ENCODE assay signal across 20 cellular contexts in the genomic region with DNA sequence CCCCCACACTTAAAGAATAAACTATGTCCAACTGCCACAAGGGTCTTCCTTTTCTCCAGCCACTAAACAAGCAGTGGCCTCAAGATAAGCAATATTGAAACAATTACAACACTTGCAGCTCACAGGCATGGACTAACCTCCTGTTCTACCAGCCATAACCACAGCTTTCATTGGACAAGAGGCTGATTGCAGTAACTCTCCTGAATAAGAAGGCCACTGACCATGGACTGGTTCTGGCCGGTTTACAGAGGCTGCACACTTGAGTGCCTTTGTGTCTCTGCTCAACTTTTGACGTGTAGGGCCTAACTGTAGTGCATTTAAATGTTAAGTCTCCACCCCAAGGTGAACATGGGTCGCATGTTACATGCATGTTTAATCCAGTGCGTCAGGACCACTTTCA.
DNase-seq lines count a peak whose midpoint lies in the region; ATAC-seq, FAIRE-seq and TF ChIP-seq lines count a peak whose summit lies in the region.
"Had no signal": no experiment of that assay in that cellular context is flagged by ENCODE, and none has a peak within 500 bp of the region (broad histone marks: within the 10 kb centered on the region; RNA-seq: fewer than 3 reads in every experiment).

No MANE protein-coding gene starts in this region.

- H3K4me1 Mint-ChIP-seq in osteocyte (ENCODE audit: unreplicated experiment) (no peaks in the 10 kb centered on the region), immature natural killer cell (no peaks in the 10 kb centered on the region)
- H3K4me1 Mint-ChIP-seq: CD14-positive monocyte; CD4-positive, alpha-beta memory T cell had no signal

- H3K27me3 ChIP-seq in K562 (ENCODE audit: control insufficient read depth in 2 of 2, insufficient read depth in 2 of 2, low read length in 2 of 2) (peaks cover 17 to 43% of the 10 kb centered on the region in 2 experiments; a peak in 4 of 5 replicates), right cardiac atrium (ENCODE audit: control insufficient read depth, insufficient read depth) (no peaks in the 10 kb centered on the region)
- H3K27me3 ChIP-seq: BLaER1 had no signal

- no peak for DNase-seq in K562 (ENCODE audit: extremely low read depth in 1 of 4, low spot score in 3 of 4)
- DNase-seq in osteocyte (ENCODE audit: extremely low spot score, unreplicated experiment) = peak; percentile 17
- DNase-seq in posterior vena cava (ENCODE audit: low spot score) = no peak
- DNase-seq in right cardiac atrium = no peak
- DNase-seq in immature natural killer cell = no peak
- DNase-seq in RKO (ENCODE audit: low spot score) = no peak
- DNase-seq: 8988T; Calu3; CD4-positive, alpha-beta memory T cell; DMS79 treated with DMSO at 0.1 percent for 48 hours; GF-D8 had no signal

- H3K9me1 ChIP-seq in K562 (ENCODE audit: control insufficient read depth, insufficient read depth, low read length) = no peaks in the 10 kb centered on the region

- H3K4me3 ChIP-seq in HEK293 (ENCODE audit: low read depth, low read length) (no peak overlapping the region), K562 (no peak overlapping the region), right cardiac atrium (ENCODE audit: low read length) (no peak overlapping the region)
- H3K4me3 ChIP-seq: BLaER1, GM12878, GM23338 had no signal

- TF ChIP-seq CTCF in HEK293 (tag by site-specific recombination; IDR thresholded peaks at IDR 0.05) (no peak), K562 (IDR thresholded peaks at IDR 0.05 in 2 of 3, conservative IDR thresholded peaks at IDR 0.05 in 1 of 3; ENCODE audit: insufficient read depth in 2 of 3, low read depth in 1 of 3, low read length in 3 of 3) (no peak), osteocyte (IDR thresholded peaks at IDR 0.05) (no peak)

- no peaks in the 10 kb centered on the region for H3K79me2 ChIP-seq in K562 (ENCODE audit: control insufficient read depth, insufficient read depth, low read length)

- H3K4me1 ChIP-seq in HEK293 (ENCODE audit: control insufficient read depth, insufficient read depth, low read length) (no peaks in the 10 kb centered on the region), K562 (replicated peaks in 1 of 2; ENCODE audit: control insufficient read depth in 2 of 2, insufficient read depth in 2 of 2, low read length in 2 of 2) (no peaks in the 10 kb centered on the region), right cardiac atrium (ENCODE audit: control insufficient read depth, insufficient read depth, low read length) (peaks cover 2% of the 10 kb centered on the region)

- no peak for TF ChIP-seq RAD21 in K562 (CRISPR knock-in tag; conservative IDR thresholded peaks at IDR 0.05 in 1 of 2, IDR thresholded peaks at IDR 0.05 in 1 of 2)

- TF ChIP-seq EP300 in K562 (IDR thresholded peaks at IDR 0.05; ENCODE audit: low read length) = no peak

- no TSS peak for BruUV-seq in K562 (replicated peaks; lab: Mats Ljungman, UMichigan)

- H3K4me3 Mint-ChIP-seq in osteocyte (ENCODE audit: unreplicated experiment) (no peak overlapping the region), immature natural killer cell (no peak overlapping the region)
- H3K4me3 Mint-ChIP-seq: CD14-positive monocyte; CD4-positive, alpha-beta memory T cell; GM23338; IgD-negative memory B cell had no signal

- H2AFZ ChIP-seq in K562 (ENCODE audit: low read depth, low read length) = no peak overlapping the region
- H2AFZ ChIP-seq: GM23338 had no signal

- CTCF ChIA-PET in HEK293 (lab: Yijun Ruan, JAX) = interaction anchor here (7.2 kb wide), 1 partner anchor 57 kb away, joined by 32 read pairs; no protein-coding TSS in a partner anchor
- CTCF ChIA-PET in K562 (lab: Yijun Ruan, JAX; ENCODE audit: low intra/inter-chr PET ratio) = no interaction called here

- POLR2A ChIA-PET in HEK293 (lab: Yijun Ruan, JAX) = interaction anchor here (0.6 kb wide), 1 partner anchor 136 kb away, joined by 3 read pairs; no protein-coding TSS in a partner anchor
- POLR2A ChIA-PET in K562 (lab: Yijun Ruan, JAX) = interaction anchor here (0.5 kb wide), 1 partner anchor 12 kb away, joined by 3 read pairs; no protein-coding TSS in a partner anchor

- intact Hi-C loops in K562 (cut with micrococcal nuclease) (no loop called here), posterior vena cava (cut with DNase I) (no loop called here), right cardiac atrium (cut with DNase I) (loop anchor here in 2 of 4 donors (5.0 to 10.0 kb wide), 2 partner anchors 53 to 56 kb away; no protein-coding TSS in a partner anchor)

- H3K27ac ChIP-seq in HEK293 (ENCODE audit: extremely low read depth, low read depth, low read length) (no peak overlapping the region), K562 (ENCODE audit: extremely low read depth, low read depth, low read length) (no peak overlapping the region), right cardiac atrium (ENCODE audit: low read length) (no peak overlapping the region)
- H3K27ac ChIP-seq: BLaER1 had no signal

- H3K9me3 Mint-ChIP-seq in osteocyte (ENCODE audit: unreplicated experiment) (no peaks in the 10 kb centered on the region), immature natural killer cell (no peaks in the 10 kb centered on the region)
- H3K9me3 Mint-ChIP-seq: CD14-positive monocyte, GM23338 had no signal

- in situ Hi-C loops in K562 (cut with MboI) = no loop called here

- ATAC-seq in K562 (peak; percentile 20; the same call in 2 of the 3 replicates), right cardiac atrium (no peak)
- ATAC-seq: GM12878, GM23338, HCT116, HepG2 had no signal

- H3K27ac Mint-ChIP-seq in osteocyte (ENCODE audit: unreplicated experiment) (no peak overlapping the region), immature natural killer cell (no peak overlapping the region)
- H3K27ac Mint-ChIP-seq: CD14-positive monocyte; CD4-positive, alpha-beta memory T cell; GM23338; IgD-negative memory B cell had no signal

- no peak overlapping the region for H3K9ac ChIP-seq in K562 (ENCODE audit: insufficient read depth in 1 of 2, low read depth in 2 of 2, low read length in 2 of 2)
- H3K9ac ChIP-seq: BLaER1 had no signal

- H3K9me3 ChIP-seq in HEK293 (ENCODE audit: control insufficient read depth, insufficient read depth, low read depth, low read length) (no peaks in the 10 kb centered on the region), K562 (replicated peaks; ENCODE audit: control insufficient read depth, insufficient read depth, low read depth, low read length) (no peaks in the 10 kb centered on the region), right cardiac atrium (ENCODE audit: control insufficient read depth, low read length) (no peaks in the 10 kb centered on the region)
- H3K9me3 ChIP-seq: BLaER1 had no signal

- H4K20me1 ChIP-seq in K562 (replicated peaks; ENCODE audit: control insufficient read depth, insufficient read depth, low read length) = 0 out of 2 replicates have a peak, but pooled peaks cover 3% of the 10 kb centered on the region
- H4K20me1 ChIP-seq: BLaER1 had no signal

- H3K4me2 ChIP-seq in K562 (ENCODE audit: insufficient read depth, low read length) = no peak overlapping the region
- H3K4me2 ChIP-seq: BLaER1, GM23338 had no signal

- FAIRE-seq in K562 (lab: Jason Lieb, UNC) = no peak
- FAIRE-seq: GM12878, H54, HepG2 had no signal

- H3K36me3 ChIP-seq in HEK293 (ENCODE audit: control insufficient read depth in 2 of 2, insufficient read depth in 1 of 2, low read length in 2 of 2) = no peaks in the 10 kb centered on the region
- no peaks in the 10 kb centered on the region for H3K36me3 ChIP-seq in K562 (ENCODE audit: control insufficient read depth, insufficient read depth, low read length)
- H3K36me3 ChIP-seq: BLaER1 had no signal

- 3% methylated on average over 4 of the region's 4 CpGs for WGBS in K562 (ENCODE audit: insufficient coverage, low coverage, missing lambda C conversion rate)
- WGBS in right cardiac atrium = 88% methylated on average over 4 of the region's 4 CpGs

- no peak for TF ChIP-seq POLR2A in K562 (conservative IDR thresholded peaks at IDR 0.05)

- no peaks in the 10 kb centered on the region for H3K36me3 Mint-ChIP-seq in osteocyte (ENCODE audit: unreplicated experiment)
- no peaks in the 10 kb centered on the region for H3K36me3 Mint-ChIP-seq in immature natural killer cell
- H3K36me3 Mint-ChIP-seq: CD14-positive monocyte had no signal

- H3K27me3 Mint-ChIP-seq in osteocyte (ENCODE audit: unreplicated experiment) = peaks cover 3% of the 10 kb centered on the region
- peaks cover 0 to 2% (median 0%) of the 10 kb centered on the region in 3 donors for H3K27me3 Mint-ChIP-seq in immature natural killer cell (ENCODE audit: low read depth in 3 of 3)
- H3K27me3 Mint-ChIP-seq: IgD-negative memory B cell had no signal

TF ChIP-seq in HEK293, 187 proteins besides CTCF, POLR2A, EP300 and RAD21:
- TF ChIP-seq ZNF19 (tag by site-specific recombination; IDR thresholded peaks at IDR 0.05; ENCODE audit: low read depth) (no peak), BCL11A (tag by site-specific recombination; IDR thresholded peaks at IDR 0.05; ENCODE audit: low read depth) (no peak), SCRT2 (tag by site-specific recombination; IDR thresholded peaks at IDR 0.05) (peak; percentile 70; the same call in 1 of the 2 replicates), ZNF777 (tag by site-specific recombination; IDR thresholded peaks at IDR 0.05; ENCODE audit: borderline replicate concordance) (no peak), MZF1 (tag by site-specific recombination; IDR thresholded peaks at IDR 0.05; ENCODE audit: borderline replicate concordance) (no peak)

TF ChIP-seq in K562, 482 proteins besides CTCF, POLR2A, EP300 and RAD21 (continues in another document):
- TF ChIP-seq, protein P1, sequence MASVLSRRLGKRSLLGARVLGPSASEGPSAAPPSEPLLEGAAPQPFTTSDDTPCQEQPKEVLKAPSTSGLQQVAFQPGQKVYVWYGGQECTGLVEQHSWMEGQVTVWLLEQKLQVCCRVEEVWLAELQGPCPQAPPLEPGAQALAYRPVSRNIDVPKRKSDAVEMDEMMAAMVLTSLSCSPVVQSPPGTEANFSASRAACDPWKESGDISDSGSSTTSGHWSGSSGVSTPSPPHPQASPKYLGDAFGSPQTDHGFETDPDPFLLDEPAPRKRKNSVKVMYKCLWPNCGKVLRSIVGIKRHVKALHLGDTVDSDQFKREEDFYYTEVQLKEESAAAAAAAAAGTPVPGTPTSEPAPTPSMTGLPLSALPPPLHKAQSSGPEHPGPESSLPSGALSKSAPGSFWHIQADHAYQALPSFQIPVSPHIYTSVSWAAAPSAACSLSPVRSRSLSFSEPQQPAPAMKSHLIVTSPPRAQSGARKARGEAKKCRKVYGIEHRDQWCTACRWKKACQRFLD (CRISPR knock-in tag; IDR thresholded peaks at IDR 0.05) = no peak
- no peak for TF ChIP-seq NR4A1 (CRISPR knock-in tag; IDR thresholded peaks at IDR 0.05)
- no peak for TF ChIP-seq NR4A1 (tag; IDR thresholded peaks at IDR 0.05)
- TF ChIP-seq SMAD3 (CRISPR knock-in tag; conservative IDR thresholded peaks at IDR 0.05) = no peak
- TF ChIP-seq KLF16 (IDR thresholded peaks at IDR 0.05) = 0 out of 2 replicates have a peak, but pooled peaks have one; percentile 9
- TF ChIP-seq TAL1 (IDR thresholded peaks at IDR 0.05) = 0 out of 2 replicates have a peak, but pooled peaks have one; percentile 33

Comparison
In these comparisons a context has a peak if more than half of its experiments do, and no peak if none do; other contexts are left out.
1. Of the 44 proteins assayed by ChIP-seq in both K562 and HEK293: peak only in K562: KLF16; only in HEK293: none; in both: none; in neither: 43.